In the genomic region with DNA sequence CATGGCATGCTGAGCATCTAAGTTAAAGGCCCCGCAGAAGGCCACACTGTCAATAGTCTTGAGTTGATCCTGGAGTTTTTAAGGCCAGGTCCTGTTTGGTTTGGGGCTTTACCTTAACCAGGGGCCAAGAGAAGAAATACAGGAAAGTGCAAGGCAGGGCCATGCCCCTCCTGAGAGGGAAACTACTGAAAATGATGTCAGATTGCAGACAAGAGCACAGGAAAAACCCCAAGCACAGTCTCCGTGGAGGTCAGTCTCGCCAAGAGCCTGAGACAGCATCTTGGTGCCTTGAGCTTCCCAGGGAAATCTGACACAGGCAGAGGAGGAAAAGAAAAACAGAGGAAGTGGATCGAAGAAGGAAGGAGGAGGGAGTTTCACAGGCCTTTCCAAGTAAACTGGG, we compare ENCODE assay signal across 24 cellular contexts. TPM values are rescaled to one million over a fixed set of nuclear protein-coding genes. Genes with fewer than 3 reads are reported as not detected.
A peak's percentile ranks its signal among the peaks of the same experiment; 100 is the strongest.
DNase-seq lines count a peak whose midpoint lies in the region; ATAC-seq and TF ChIP-seq lines count a peak whose summit lies in the region.
"Had no signal": no experiment of that assay in that cellular context is flagged by ENCODE, and none has a peak within 500 bp of the region (broad histone marks: within the 10 kb centered on the region; RNA-seq: fewer than 3 reads in every experiment).

No MANE protein-coding gene starts in this region.

- DNase-seq in endothelial cell (ENCODE audit: low spot score), result no peak
- no peak for DNase-seq in LoVo (ENCODE audit: low spot score)
- DNase-seq in Right ventricle myocardium inferior (ENCODE audit: missing footprints), result no peak
- DNase-seq in OCI-M1 (lab: John Stamatoyannopoulos, UW), result no peak
- DNase-seq: CD4-positive, CD25-positive, alpha-beta regulatory T cell; DMS153; DND-41; GM23248; HFFc6; IMR-90; KG1; MM.1S; NCI-H1417; NCI-H1694; NCI-H2029 treated with DMSO at 0.1 percent for 48 hours; NCI-H226; NCI-H510A treated with DMSO at 0.1 percent for 48 hours; NK-92 treated with Interleukin-12 subunit alpha and Interleukin-12 subunit beta, amount 100 ng/mL, for 24 hours; PC-9; Right ventricle myocardium superior had no signal

- H3K27me3 Mint-ChIP-seq in endothelial cell (ENCODE audit: unreplicated experiment), result peaks cover 6% of the 10 kb centered on the region

- peaks cover 6% of the 10 kb centered on the region for H3K4me1 Mint-ChIP-seq in endothelial cell (ENCODE audit: unreplicated experiment)
- H3K4me1 Mint-ChIP-seq: CD4-positive, CD25-positive, alpha-beta regulatory T cell had no signal

- H3K4me3 Mint-ChIP-seq in endothelial cell (ENCODE audit: unreplicated experiment), result no peak overlapping the region
- H3K4me3 Mint-ChIP-seq: CD4-positive, CD25-positive, alpha-beta regulatory T cell; HFFc6 had no signal

- no peak for TF ChIP-seq CTCF in endothelial cell (IDR thresholded peaks at IDR 0.05; ENCODE audit: unreplicated experiment)

- intact Hi-C loops in Right ventricle myocardium inferior (cut with DNase I), result no loop called here

- peak overlapping the region; percentile 48 for H3K27ac Mint-ChIP-seq in endothelial cell (ENCODE audit: unreplicated experiment)
- H3K27ac Mint-ChIP-seq: CD4-positive, CD25-positive, alpha-beta regulatory T cell; HFFc6 had no signal

- H3K9me3 Mint-ChIP-seq in endothelial cell (ENCODE audit: unreplicated experiment), result no peaks in the 10 kb centered on the region
- H3K9me3 Mint-ChIP-seq: CD4-positive, CD25-positive, alpha-beta regulatory T cell; HFFc6 had no signal

- H3K36me3 Mint-ChIP-seq in endothelial cell (ENCODE audit: low read depth, unreplicated experiment), result no peaks in the 10 kb centered on the region
- H3K36me3 Mint-ChIP-seq: CD4-positive, CD25-positive, alpha-beta regulatory T cell had no signal

- ATAC-seq in GM18868 (IDR thresholded peaks at IDR 0.05; ENCODE audit: unreplicated experiment) (peak; percentile 42), HG02588 (IDR thresholded peaks at IDR 0.05; ENCODE audit: unreplicated experiment) (peak; percentile 77), HG03432 (IDR thresholded peaks at IDR 0.05; ENCODE audit: unreplicated experiment) (peak; percentile 54), GM18867 (IDR thresholded peaks at IDR 0.05; ENCODE audit: unreplicated experiment) (no peak), Right ventricle myocardium inferior (no peak)

RNA-seq across cellular contexts. Expression of gene GATB, which starts 32.2 kb away (rescaled TPM):
- 16.6 TPM for total RNA-seq in endothelial cell (ENCODE audit: unreplicated experiment)
- total RNA-seq in Right ventricle myocardium inferior, result 171 TPM

Comparison
In these comparisons a context has a peak if more than half of its experiments do, and no peak if none do; other contexts are left out.
1. ATAC-seq: peak in GM18868 (single experiment), HG02588 (single experiment) and HG03432 (single experiment); none in GM18867 (single experiment) and Right ventricle myocardium inferior (single experiment).